2 cellular contexts compared by ENCODE assay signal in the genomic region with DNA sequence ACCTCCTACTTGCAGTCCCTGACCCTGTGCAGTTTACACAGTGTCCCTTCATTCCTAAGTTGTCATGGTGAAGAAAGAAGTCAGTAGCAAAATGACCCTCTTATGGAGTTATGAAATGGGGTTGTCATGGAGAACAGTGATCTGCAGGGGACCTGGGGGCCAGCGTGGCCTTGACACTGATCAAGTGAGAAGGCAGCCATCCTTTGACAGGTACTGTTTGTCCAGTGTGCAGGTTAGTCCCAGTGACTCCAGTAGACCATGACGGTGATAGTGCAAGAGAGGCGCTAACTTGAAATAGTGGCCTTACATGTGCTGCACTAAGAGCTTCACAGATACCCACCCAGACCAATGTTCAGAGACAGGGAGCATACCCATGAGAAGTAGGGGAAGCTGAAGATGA.
TF ChIP-seq lines count a peak whose summit lies in the region.

No MANE protein-coding gene starts in this region.

TF ChIP-seq in HepG2, 621 proteins besides CTCF, POLR2A, EP300 and RAD21:
- no peak for TF ChIP-seq ZNF10 (CRISPR knock-in tag; IDR thresholded peaks at IDR 0.05; ENCODE audit: borderline replicate concordance, low read depth)
- no peak for TF ChIP-seq NCOA1 (CRISPR knock-in tag; IDR thresholded peaks at IDR 0.05)
- TF ChIP-seq ATF2 (CRISPR knock-in tag; IDR thresholded peaks at IDR 0.05), result no peak
- TF ChIP-seq ZNF329 (CRISPR knock-in tag; IDR thresholded peaks at IDR 0.05; ENCODE audit: low read depth), result no peak
- TF ChIP-seq RARA (CRISPR knock-in tag; IDR thresholded peaks at IDR 0.05), result peak; percentile 53
- TF ChIP-seq ZBTB33 (CRISPR knock-in tag; IDR thresholded peaks at IDR 0.05), result peak; percentile 33; the same call in 1 of the 2 replicates
- no peak for TF ChIP-seq TP53 (CRISPR knock-in tag; conservative IDR thresholded peaks at IDR 0.05)
- TF ChIP-seq, protein P1, sequence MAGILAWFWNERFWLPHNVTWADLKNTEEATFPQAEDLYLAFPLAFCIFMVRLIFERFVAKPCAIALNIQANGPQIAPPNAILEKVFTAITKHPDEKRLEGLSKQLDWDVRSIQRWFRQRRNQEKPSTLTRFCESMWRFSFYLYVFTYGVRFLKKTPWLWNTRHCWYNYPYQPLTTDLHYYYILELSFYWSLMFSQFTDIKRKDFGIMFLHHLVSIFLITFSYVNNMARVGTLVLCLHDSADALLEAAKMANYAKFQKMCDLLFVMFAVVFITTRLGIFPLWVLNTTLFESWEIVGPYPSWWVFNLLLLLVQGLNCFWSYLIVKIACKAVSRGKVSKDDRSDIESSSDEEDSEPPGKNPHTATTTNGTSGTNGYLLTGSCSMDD (CRISPR knock-in tag; IDR thresholded peaks at IDR 0.05), result no peak
- no peak for TF ChIP-seq FOXM1 (CRISPR knock-in tag; IDR thresholded peaks at IDR 0.05)
- TF ChIP-seq, protein P2, sequence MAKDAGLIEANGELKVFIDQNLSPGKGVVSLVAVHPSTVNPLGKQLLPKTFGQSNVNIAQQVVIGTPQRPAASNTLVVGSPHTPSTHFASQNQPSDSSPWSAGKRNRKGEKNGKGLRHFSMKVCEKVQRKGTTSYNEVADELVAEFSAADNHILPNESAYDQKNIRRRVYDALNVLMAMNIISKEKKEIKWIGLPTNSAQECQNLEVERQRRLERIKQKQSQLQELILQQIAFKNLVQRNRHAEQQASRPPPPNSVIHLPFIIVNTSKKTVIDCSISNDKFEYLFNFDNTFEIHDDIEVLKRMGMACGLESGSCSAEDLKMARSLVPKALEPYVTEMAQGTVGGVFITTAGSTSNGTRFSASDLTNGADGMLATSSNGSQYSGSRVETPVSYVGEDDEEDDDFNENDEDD (CRISPR knock-in tag; IDR thresholded peaks at IDR 0.05; ENCODE audit: borderline replicate concordance), result no peak
- TF ChIP-seq PHF20 (CRISPR knock-in tag; IDR thresholded peaks at IDR 0.05), result no peak
- no peak for TF ChIP-seq FOXC1 (CRISPR knock-in tag; IDR thresholded peaks at IDR 0.05; ENCODE audit: borderline replicate concordance)
- no peak for TF ChIP-seq ZNF550 (CRISPR knock-in tag; IDR thresholded peaks at IDR 0.05; ENCODE audit: borderline replicate concordance)
- TF ChIP-seq ARNT2 (CRISPR knock-in tag; IDR thresholded peaks at IDR 0.05; ENCODE audit: low read depth), result no peak

TF ChIP-seq in IMR-90, 13 proteins besides CTCF, POLR2A, EP300 and RAD21:
- TF ChIP-seq MAZ (IDR thresholded peaks at IDR 0.05; ENCODE audit: borderline replicate concordance, low read depth, low read length) (no peak), MXI1 (IDR thresholded peaks at IDR 0.05; ENCODE audit: borderline replicate concordance, low read depth, low read length) (no peak), BHLHE40 (IDR thresholded peaks at IDR 0.05; ENCODE audit: low read depth, low read length) (no peak), CEBPB (IDR thresholded peaks at IDR 0.05; ENCODE audit: low read depth, low read length) (no peak), ELK1 (IDR thresholded peaks at IDR 0.05; ENCODE audit: borderline replicate concordance, low read depth, low read length) (no peak), MAFK (IDR thresholded peaks at IDR 0.05; ENCODE audit: low read depth, low read length) (no peak), NFE2L2 (IDR thresholded peaks at IDR 0.05; ENCODE audit: low read depth, low read length) (no peak), FOS (IDR thresholded peaks at IDR 0.05; ENCODE audit: low read depth, low read length) (no peak), SMC3 (IDR thresholded peaks at IDR 0.05; ENCODE audit: low read depth, low read length) (no peak), CHD1 (IDR thresholded peaks at IDR 0.05; ENCODE audit: low read depth, low read length) (no peak), RCOR1 (IDR thresholded peaks at IDR 0.05; ENCODE audit: insufficient replicate concordance, low read length) (no peak), RFX5 (IDR thresholded peaks at IDR 0.05; ENCODE audit: low read depth, low read length) (no peak)
- TF ChIP-seq, protein P3, sequence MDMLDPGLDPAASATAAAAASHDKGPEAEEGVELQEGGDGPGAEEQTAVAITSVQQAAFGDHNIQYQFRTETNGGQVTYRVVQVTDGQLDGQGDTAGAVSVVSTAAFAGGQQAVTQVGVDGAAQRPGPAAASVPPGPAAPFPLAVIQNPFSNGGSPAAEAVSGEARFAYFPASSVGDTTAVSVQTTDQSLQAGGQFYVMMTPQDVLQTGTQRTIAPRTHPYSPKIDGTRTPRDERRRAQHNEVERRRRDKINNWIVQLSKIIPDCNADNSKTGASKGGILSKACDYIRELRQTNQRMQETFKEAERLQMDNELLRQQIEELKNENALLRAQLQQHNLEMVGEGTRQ (IDR thresholded peaks at IDR 0.05; ENCODE audit: low read depth, low read length), result no peak
